Comparison of ENCODE assay signal across 3 cellular contexts in the genomic region with DNA sequence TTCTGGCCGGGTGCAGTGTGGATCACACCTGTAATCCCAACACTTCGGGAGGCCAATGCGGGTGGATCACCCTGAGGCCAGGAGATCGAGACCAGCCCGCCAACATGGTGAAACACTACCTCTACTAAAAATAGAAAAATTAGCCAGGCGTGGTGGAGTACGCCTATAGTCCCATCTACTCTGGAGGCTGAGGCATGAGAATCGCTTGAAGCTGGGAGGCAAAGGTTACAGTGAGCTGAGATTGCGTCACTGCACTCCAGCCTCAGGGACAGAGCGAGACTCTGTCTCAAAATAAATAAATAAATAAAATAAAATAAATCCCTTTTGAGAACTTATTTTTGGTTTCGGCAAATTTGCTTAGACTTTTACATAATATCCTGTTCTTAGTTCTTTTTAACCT.
TF ChIP-seq lines count a peak whose summit lies in the region.

No MANE protein-coding gene starts in this region.

TF ChIP-seq in IMR-90, 13 proteins besides CTCF, POLR2A, EP300 and RAD21:
- no peak for TF ChIP-seq MXI1 (IDR thresholded peaks at IDR 0.05; ENCODE audit: borderline replicate concordance, low read depth, low read length)
- TF ChIP-seq CEBPB (IDR thresholded peaks at IDR 0.05; ENCODE audit: low read depth, low read length), result 0 out of 2 replicates have a peak, but pooled peaks have one; percentile 10
- no peak for TF ChIP-seq CHD1 (IDR thresholded peaks at IDR 0.05; ENCODE audit: low read depth, low read length)

TF ChIP-seq in Ishikawa, 13 proteins besides CTCF, POLR2A, EP300 and RAD21:
- TF ChIP-seq, protein P1, sequence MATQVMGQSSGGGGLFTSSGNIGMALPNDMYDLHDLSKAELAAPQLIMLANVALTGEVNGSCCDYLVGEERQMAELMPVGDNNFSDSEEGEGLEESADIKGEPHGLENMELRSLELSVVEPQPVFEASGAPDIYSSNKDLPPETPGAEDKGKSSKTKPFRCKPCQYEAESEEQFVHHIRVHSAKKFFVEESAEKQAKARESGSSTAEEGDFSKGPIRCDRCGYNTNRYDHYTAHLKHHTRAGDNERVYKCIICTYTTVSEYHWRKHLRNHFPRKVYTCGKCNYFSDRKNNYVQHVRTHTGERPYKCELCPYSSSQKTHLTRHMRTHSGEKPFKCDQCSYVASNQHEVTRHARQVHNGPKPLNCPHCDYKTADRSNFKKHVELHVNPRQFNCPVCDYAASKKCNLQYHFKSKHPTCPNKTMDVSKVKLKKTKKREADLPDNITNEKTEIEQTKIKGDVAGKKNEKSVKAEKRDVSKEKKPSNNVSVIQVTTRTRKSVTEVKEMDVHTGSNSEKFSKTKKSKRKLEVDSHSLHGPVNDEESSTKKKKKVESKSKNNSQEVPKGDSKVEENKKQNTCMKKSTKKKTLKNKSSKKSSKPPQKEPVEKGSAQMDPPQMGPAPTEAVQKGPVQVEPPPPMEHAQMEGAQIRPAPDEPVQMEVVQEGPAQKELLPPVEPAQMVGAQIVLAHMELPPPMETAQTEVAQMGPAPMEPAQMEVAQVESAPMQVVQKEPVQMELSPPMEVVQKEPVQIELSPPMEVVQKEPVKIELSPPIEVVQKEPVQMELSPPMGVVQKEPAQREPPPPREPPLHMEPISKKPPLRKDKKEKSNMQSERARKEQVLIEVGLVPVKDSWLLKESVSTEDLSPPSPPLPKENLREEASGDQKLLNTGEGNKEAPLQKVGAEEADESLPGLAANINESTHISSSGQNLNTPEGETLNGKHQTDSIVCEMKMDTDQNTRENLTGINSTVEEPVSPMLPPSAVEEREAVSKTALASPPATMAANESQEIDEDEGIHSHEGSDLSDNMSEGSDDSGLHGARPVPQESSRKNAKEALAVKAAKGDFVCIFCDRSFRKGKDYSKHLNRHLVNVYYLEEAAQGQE (IDR thresholded peaks at IDR 0.05; ENCODE audit: low read depth), result no peak
- TF ChIP-seq CEBPB (IDR thresholded peaks at IDR 0.05), result peak; percentile 29; the same call in 1 of the 2 replicates

TF ChIP-seq in K562, 482 proteins besides CTCF, POLR2A, EP300 and RAD21:
- peak; percentile 66 for TF ChIP-seq CEBPB (tag; IDR thresholded peaks at IDR 0.05)
- no peak for TF ChIP-seq CEBPG (CRISPR knock-in tag; IDR thresholded peaks at IDR 0.05)
- TF ChIP-seq CEBPG (tag; conservative IDR thresholded peaks at IDR 0.05 in 1 of 2, IDR thresholded peaks at IDR 0.05 in 1 of 2), result peak; percentile 52 to 78; a peak in 3 of 4 replicates
- TF ChIP-seq, protein P2, sequence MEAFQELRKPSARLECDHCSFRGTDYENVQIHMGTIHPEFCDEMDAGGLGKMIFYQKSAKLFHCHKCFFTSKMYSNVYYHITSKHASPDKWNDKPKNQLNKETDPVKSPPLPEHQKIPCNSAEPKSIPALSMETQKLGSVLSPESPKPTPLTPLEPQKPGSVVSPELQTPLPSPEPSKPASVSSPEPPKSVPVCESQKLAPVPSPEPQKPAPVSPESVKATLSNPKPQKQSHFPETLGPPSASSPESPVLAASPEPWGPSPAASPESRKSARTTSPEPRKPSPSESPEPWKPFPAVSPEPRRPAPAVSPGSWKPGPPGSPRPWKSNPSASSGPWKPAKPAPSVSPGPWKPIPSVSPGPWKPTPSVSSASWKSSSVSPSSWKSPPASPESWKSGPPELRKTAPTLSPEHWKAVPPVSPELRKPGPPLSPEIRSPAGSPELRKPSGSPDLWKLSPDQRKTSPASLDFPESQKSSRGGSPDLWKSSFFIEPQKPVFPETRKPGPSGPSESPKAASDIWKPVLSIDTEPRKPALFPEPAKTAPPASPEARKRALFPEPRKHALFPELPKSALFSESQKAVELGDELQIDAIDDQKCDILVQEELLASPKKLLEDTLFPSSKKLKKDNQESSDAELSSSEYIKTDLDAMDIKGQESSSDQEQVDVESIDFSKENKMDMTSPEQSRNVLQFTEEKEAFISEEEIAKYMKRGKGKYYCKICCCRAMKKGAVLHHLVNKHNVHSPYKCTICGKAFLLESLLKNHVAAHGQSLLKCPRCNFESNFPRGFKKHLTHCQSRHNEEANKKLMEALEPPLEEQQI (IDR thresholded peaks at IDR 0.05), result no peak
- TF ChIP-seq, protein P3, sequence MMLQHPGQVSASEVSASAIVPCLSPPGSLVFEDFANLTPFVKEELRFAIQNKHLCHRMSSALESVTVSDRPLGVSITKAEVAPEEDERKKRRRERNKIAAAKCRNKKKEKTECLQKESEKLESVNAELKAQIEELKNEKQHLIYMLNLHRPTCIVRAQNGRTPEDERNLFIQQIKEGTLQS (IDR thresholded peaks at IDR 0.05), result peak; percentile 64
- TF ChIP-seq, protein P3 (CRISPR knock-in tag; conservative IDR thresholded peaks at IDR 0.05), result no peak
